ENCODE assay signal across 26 cellular contexts in the genomic region with DNA sequence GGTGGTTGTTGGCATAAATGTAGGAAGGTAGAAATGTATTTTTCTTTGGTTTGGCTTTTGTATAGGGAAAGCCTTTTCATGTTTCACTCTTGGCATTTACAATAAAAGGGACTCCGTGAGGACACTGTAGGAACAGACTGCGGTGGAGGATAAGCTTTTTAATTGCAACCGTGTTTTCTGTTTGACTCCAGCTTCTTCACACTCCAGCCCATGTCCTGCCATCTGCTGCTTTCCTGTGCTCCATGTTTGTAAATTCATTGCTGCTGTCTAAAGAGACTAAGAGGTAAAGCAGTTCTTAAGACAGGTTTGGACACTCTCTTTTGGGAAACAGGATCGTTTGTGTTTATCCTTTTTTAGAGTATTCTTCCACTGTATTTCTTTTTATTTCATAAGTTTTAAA.
"Had no signal": no experiment of that assay in that cellular context is flagged by ENCODE, and none has a peak within 500 bp of the region (broad histone marks: within the 10 kb centered on the region; RNA-seq: fewer than 3 reads in every experiment).

No MANE protein-coding gene starts in this region.

- H3K9me3 Mint-ChIP-seq: activated CD4-positive, alpha-beta T cell treated with anti-CD3 and anti-CD28 coated beads, Interleukin-2, amount 10 ng/mL, durations not matched to agents 7 days and 5 days; activated CD8-positive, alpha-beta T cell treated with anti-CD3 and anti-CD28 coated beads for 36 hours; brain; natural killer cell treated with Interleukin-12 subunit alpha and Interleukin-12 subunit beta and Interleukin-15 and Interleukin-18, amount 100 ng/mL, for 72 hours; stimulated activated memory B cell treated with anti-CD40 and anti-IgM and Interleukin-4, amounts not matched to agents 10 μg/mL and 1 μg/mL and 100 μg/mL, for 72 hours; stimulated activated naive CD8-positive, alpha-beta T cell treated with anti-CD3 and anti-CD28 coated beads, Interleukin-15, amount 100 ng/mL, for 72 hours; T-helper 1 cell treated with Interleukin-12 subunit alpha and Interleukin-12 subunit beta and Interleukin-4 antibody, amounts not matched to agents 30 μg/mL and 1 μg/mL, for 36 hours had no signal

- H3K4me3 ChIP-seq: ascending aorta, coronary artery, dorsolateral prefrontal cortex, left ventricle myocardium inferior, lung, skin epidermis, uterus had no signal

- H3K4me1 Mint-ChIP-seq: activated CD4-positive, alpha-beta T cell treated with anti-CD3 and anti-CD28 coated beads, Interleukin-2, amount 10 ng/mL, durations not matched to agents 7 days and 5 days; brain; stimulated activated memory B cell treated with anti-CD40 and anti-IgM and Interleukin-4, amounts not matched to agents 10 μg/mL and 1 μg/mL and 100 μg/mL, for 72 hours; stimulated activated naive CD8-positive, alpha-beta T cell treated with anti-CD3 and anti-CD28 coated beads, Interleukin-15, amount 100 ng/mL, for 72 hours had no signal

- H3K9me3 ChIP-seq: ascending aorta, left ventricle myocardium inferior, uterus had no signal

- H3K27me3 Mint-ChIP-seq: activated CD4-positive, alpha-beta T cell treated with anti-CD3 and anti-CD28 coated beads, Interleukin-2, amount 10 ng/mL, durations not matched to agents 7 days and 5 days; activated CD8-positive, alpha-beta T cell treated with anti-CD3 and anti-CD28 coated beads for 36 hours; brain; natural killer cell treated with Interleukin-12 subunit alpha and Interleukin-12 subunit beta and Interleukin-15 and Interleukin-18, amount 100 ng/mL, for 72 hours; progenitor cell of endocrine pancreas; stimulated activated memory B cell treated with anti-CD40 and anti-IgM and Interleukin-4, amounts not matched to agents 10 μg/mL and 1 μg/mL and 100 μg/mL, for 72 hours; stimulated activated naive CD8-positive, alpha-beta T cell treated with anti-CD3 and anti-CD28 coated beads, Interleukin-15, amount 100 ng/mL, for 72 hours; type B pancreatic cell had no signal

- H3K27me3 ChIP-seq: ascending aorta, dorsolateral prefrontal cortex, uterus had no signal

- H3K27ac ChIP-seq: ascending aorta, coronary artery, dorsolateral prefrontal cortex, left ventricle myocardium inferior, skin epidermis, uterus had no signal

- H3K27ac Mint-ChIP-seq: activated CD4-positive, alpha-beta T cell treated with anti-CD3 and anti-CD28 coated beads, Interleukin-2, amount 10 ng/mL, durations not matched to agents 7 days and 5 days; activated CD8-positive, alpha-beta T cell treated with anti-CD3 and anti-CD28 coated beads for 36 hours; natural killer cell treated with Interleukin-12 subunit alpha and Interleukin-12 subunit beta and Interleukin-15 and Interleukin-18, amount 100 ng/mL, for 72 hours; progenitor cell of endocrine pancreas; stimulated activated memory B cell treated with anti-CD40 and anti-IgM and Interleukin-4, amounts not matched to agents 10 μg/mL and 1 μg/mL and 100 μg/mL, for 72 hours; T-helper 1 cell treated with Interleukin-12 subunit alpha and Interleukin-12 subunit beta and Interleukin-4 antibody, amounts not matched to agents 30 μg/mL and 1 μg/mL, for 36 hours; type B pancreatic cell had no signal

- DNase-seq: activated CD4-positive, alpha-beta T cell treated with anti-CD3 and anti-CD28 coated beads, Interleukin-2, amount 10 ng/mL, durations not matched to agents 7 days and 5 days; activated CD4-positive, CD25-positive, alpha-beta regulatory T cell treated with anti-CD3 and anti-CD28 coated beads, Interleukin-2, amount 50 U/mL, for 72 hours; activated CD8-positive, alpha-beta T cell treated with anti-CD3 and anti-CD28 coated beads for 36 hours; activated gamma-delta T cell treated with Interleukin-2 at 50 U/mL for 16 hours; activated naive CD4-positive, alpha-beta T cell treated with anti-CD3 and anti-CD28 coated beads, Interleukin-2, amount 50 U/mL, for 16 hours; dorsolateral prefrontal cortex; effector memory CD4-positive, alpha-beta T cell; islet precursor cell; left ventricle myocardium inferior; mesendoderm; stimulated activated CD4-positive, alpha-beta T cell treated with anti-CD3 and anti-CD28 coated beads, Interleukin-4, amount 100 ng/mL, for 24 hours; stimulated activated naive CD8-positive, alpha-beta T cell treated with anti-CD3 and anti-CD28 coated beads, Interleukin-15, amount 100 ng/mL, for 72 hours; substantia nigra; T1000; uterus had no signal

- H3K4me1 ChIP-seq: ascending aorta, left ventricle myocardium inferior, uterus had no signal

- H3K36me3 ChIP-seq: uterus had no signal

- H3K4me3 Mint-ChIP-seq: activated CD4-positive, alpha-beta T cell treated with anti-CD3 and anti-CD28 coated beads, Interleukin-2, amount 10 ng/mL, durations not matched to agents 7 days and 5 days; activated CD8-positive, alpha-beta T cell treated with anti-CD3 and anti-CD28 coated beads for 36 hours; brain; natural killer cell treated with Interleukin-12 subunit alpha and Interleukin-12 subunit beta and Interleukin-15 and Interleukin-18, amount 100 ng/mL, for 72 hours; stimulated activated memory B cell treated with anti-CD40 and anti-IgM and Interleukin-4, amounts not matched to agents 10 μg/mL and 1 μg/mL and 100 μg/mL, for 72 hours; stimulated activated naive CD8-positive, alpha-beta T cell treated with anti-CD3 and anti-CD28 coated beads, Interleukin-15, amount 100 ng/mL, for 72 hours; T-helper 1 cell treated with Interleukin-12 subunit alpha and Interleukin-12 subunit beta and Interleukin-4 antibody, amounts not matched to agents 30 μg/mL and 1 μg/mL, for 36 hours; type B pancreatic cell had no signal

- ATAC-seq: activated CD8-positive, alpha-beta T cell treated with anti-CD3 and anti-CD28 coated beads for 36 hours; natural killer cell treated with Interleukin-12 subunit alpha and Interleukin-12 subunit beta and Interleukin-15 and Interleukin-18, amount 100 ng/mL, for 72 hours; sciatic nerve; stimulated activated memory B cell treated with anti-CD40 and anti-IgM and Interleukin-4, amounts not matched to agents 10 μg/mL and 1 μg/mL and 100 μg/mL, for 72 hours; stimulated activated naive CD8-positive, alpha-beta T cell treated with anti-CD3 and anti-CD28 coated beads, Interleukin-15, amount 100 ng/mL, for 72 hours had no signal
